ENCODE assay signal across 8 cellular contexts in the genomic region with DNA sequence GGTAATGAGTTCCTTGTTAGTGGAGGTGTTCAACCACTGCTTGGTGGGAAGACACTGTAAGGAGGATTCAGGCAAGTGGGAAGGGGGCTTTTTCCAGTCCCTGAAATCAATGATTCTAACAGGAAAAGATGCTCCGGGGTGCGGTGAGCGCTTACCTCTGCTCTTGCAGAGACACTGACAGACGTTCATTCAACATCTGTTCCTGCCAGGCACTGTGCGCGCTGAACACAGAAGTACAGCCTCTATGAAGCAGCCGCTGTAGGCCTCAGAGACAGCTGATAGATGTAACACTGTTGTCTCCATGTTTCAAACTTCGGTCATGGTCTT. TPM values are rescaled to one million over a fixed set of nuclear protein-coding genes. Genes with fewer than 3 reads are reported as not detected.
A peak's percentile ranks its signal among the peaks of the same experiment; 100 is the strongest.
DNase-seq lines count a peak whose midpoint lies in the region; ATAC-seq, FAIRE-seq and TF ChIP-seq lines count a peak whose summit lies in the region.

No MANE protein-coding gene starts in this region.

- TF ChIP-seq POLR2A in H54 (IDR thresholded peaks at IDR 0.05; ENCODE audit: low read depth, low read length): no peak

- H2BK15ac ChIP-seq in H9 (ENCODE audit: low read depth, low read length): no peak overlapping the region

- H3K27me3 ChIP-seq in H9 (ENCODE audit: insufficient read depth, low read length): peaks cover 31% of the 10 kb centered on the region; the same call in 1 of the 2 replicates

- H3K9me3 ChIP-seq in H9 (ENCODE audit: control insufficient read depth, low read depth, low read length): no peaks in the 10 kb centered on the region

- H3K4me3 Mint-ChIP-seq in H9 (peak overlapping the region; percentile 65 to 88), activated B cell treated with CpG ODN at 0.5 μM for 24 hours (peak overlapping the region; percentile 86)

- TF ChIP-seq CTCF in H9 (conservative IDR thresholded peaks at IDR 0.05) (no peak), activated B cell treated with CpG ODN at 0.5 μM for 24 hours (IDR thresholded peaks at IDR 0.05) (no peak), fibroblast of the aortic adventitia (IDR thresholded peaks at IDR 0.05; ENCODE audit: insufficient read depth, low read length) (no peak), retinal pigment epithelial cell (conservative IDR thresholded peaks at IDR 0.05; ENCODE audit: low read depth, low read length) (no peak)

- H2AK5ac ChIP-seq in H9 (ENCODE audit: insufficient read length, low read length): no peak overlapping the region

- no peak overlapping the region for H3K18ac ChIP-seq in H9 (ENCODE audit: insufficient read length, low read depth, low read length)

- no peak overlapping the region for H3T11ph ChIP-seq in H9 (ENCODE audit: low read length)

- CTCF ChIA-PET in activated B cell treated with CpG ODN at 0.5 μM for 24 hours (lab: Charles Lee): no interaction called here

- peaks cover 4% of the 10 kb centered on the region for H3K23me2 ChIP-seq in H9 (ENCODE audit: insufficient read length, low read depth, low read length, poor library complexity, severe bottlenecking)

- H3K56ac ChIP-seq in H9 (ENCODE audit: insufficient read length, low read depth, low read length): no peak overlapping the region

- H3K23ac ChIP-seq in H9 (ENCODE audit: insufficient read length, low read depth, low read length): no peak overlapping the region

- FAIRE-seq in H54 (lab: Jason Lieb, UNC): no peak

- DNase-seq in H9: no peak
- DNase-seq in activated B cell treated with CpG ODN at 0.5 μM for 24 hours: no peak
- no peak for DNase-seq in fibroblast of the aortic adventitia (ENCODE audit: low read depth)
- DNase-seq in retinal pigment epithelial cell (ENCODE audit: low read depth): no peak
- no peak for DNase-seq in H54 (ENCODE audit: insufficient read length, low spot score)

- no peak overlapping the region for H3K4ac ChIP-seq in H9 (ENCODE audit: low read depth, low read length)

- no peaks in the 10 kb centered on the region for H3K79me1 ChIP-seq in H9 (ENCODE audit: insufficient read depth, low read depth, low read length, poor library complexity, severe bottlenecking)

- H2BK20ac ChIP-seq in H9 (ENCODE audit: low read depth, low read length, poor library complexity, severe bottlenecking): no peak overlapping the region

- H4K5ac ChIP-seq in H9 (ENCODE audit: insufficient read length, low read depth, low read length): no peak overlapping the region

- H4K20me1 ChIP-seq in H9 (ENCODE audit: control insufficient read depth, insufficient read depth, insufficient read length): no peaks in the 10 kb centered on the region

- WGBS in H9 (ENCODE audit: extremely low coverage, insufficient read length, low lambda C conversion rate): no CpG with 5 or more reads among the region's 8 CpGs

- H3K36me3 Mint-ChIP-seq in H9 (ENCODE audit: insufficient read depth in 1 of 3, low read depth in 3 of 3) (no peaks in the 10 kb centered on the region), activated B cell treated with CpG ODN at 0.5 μM for 24 hours (ENCODE audit: low read depth) (no peaks in the 10 kb centered on the region)

- H3K4me1 Mint-ChIP-seq in H9 (peaks cover 3 to 9% of the 10 kb centered on the region in 2 experiments), activated B cell treated with CpG ODN at 0.5 μM for 24 hours (peaks cover 26% of the 10 kb centered on the region)

- H2BK12ac ChIP-seq in H9 (ENCODE audit: insufficient read length, low read depth, low read length): no peak overlapping the region

- no peak overlapping the region for H4K91ac ChIP-seq in H9 (ENCODE audit: insufficient read length, low read depth, low read length)

- POLR2A ChIA-PET in activated B cell treated with CpG ODN at 0.5 μM for 24 hours (lab: Charles Lee): no interaction called here

- H2BK120ac ChIP-seq in H9 (ENCODE audit: low read depth, low read length, poor library complexity, severe bottlenecking): no peak overlapping the region

- H3K27ac ChIP-seq in H9 (ENCODE audit: insufficient read length, low read depth, low read length): no peak overlapping the region

- no peak overlapping the region for H2AFZ ChIP-seq in H9 (ENCODE audit: low read length)

- H3K4me2 ChIP-seq in H9 (ENCODE audit: insufficient read depth, insufficient read length, low read length): peak overlapping the region; percentile 15

- intact Hi-C loops in activated B cell treated with CpG ODN at 0.5 μM for 24 hours (cut with micrococcal nuclease): no loop called here

- H3K4me3 ChIP-seq in fibroblast of the aortic adventitia (ENCODE audit: low read depth, low read length) (peak overlapping the region; percentile 68), retinal pigment epithelial cell (ENCODE audit: low read length) (peak overlapping the region; percentile 29)

- H3K9me3 Mint-ChIP-seq in H9 (no peaks in the 10 kb centered on the region; a peak in 1 of 5 replicates), activated B cell treated with CpG ODN at 0.5 μM for 24 hours (no peaks in the 10 kb centered on the region)

- H4K8ac ChIP-seq in H9 (replicated peaks; ENCODE audit: insufficient read length, low read depth, low read length): no peak overlapping the region

- H3K14ac ChIP-seq in H9 (ENCODE audit: insufficient read depth, low read length): no peak overlapping the region

- ATAC-seq in activated B cell treated with CpG ODN at 0.5 μM for 24 hours (ENCODE audit: low read depth) (no peak), HG02763 (IDR thresholded peaks at IDR 0.05; ENCODE audit: unreplicated experiment) (no peak), HG03280 (IDR thresholded peaks at IDR 0.05; ENCODE audit: unreplicated experiment) (no peak), GM21423 (IDR thresholded peaks at IDR 0.05; ENCODE audit: unreplicated experiment) (no peak)

- no peak overlapping the region for H3K27ac Mint-ChIP-seq in H9
- H3K27ac Mint-ChIP-seq in activated B cell treated with CpG ODN at 0.5 μM for 24 hours: no peak overlapping the region

- no peak overlapping the region for H3K9ac ChIP-seq in H9 (ENCODE audit: extremely low read depth, insufficient read length, low read length)

- no peaks in the 10 kb centered on the region for H3K4me1 ChIP-seq in H9 (ENCODE audit: insufficient read depth, low read length)

- no peaks in the 10 kb centered on the region for H3K79me2 ChIP-seq in H9 (ENCODE audit: insufficient read depth, low read length)

- H3K27me3 Mint-ChIP-seq in H9 (ENCODE audit: low read depth): peaks cover 81% of the 10 kb centered on the region
- H3K27me3 Mint-ChIP-seq in activated B cell treated with CpG ODN at 0.5 μM for 24 hours: peaks cover 4% of the 10 kb centered on the region

- H2BK5ac ChIP-seq in H9 (ENCODE audit: insufficient read length, low read length): no peak overlapping the region

RNA-seq across cellular contexts. Expression of a gene that starts 0.7 kb away (rescaled TPM):
- total RNA-seq in H9 (2021) (0.66 and 0.77 TPM in 2 replicates), activated B cell treated with CpG ODN at 0.5 μM for 24 hours (5.7 and 5.8 TPM in 2 replicates), fibroblast of the aortic adventitia (ENCODE audit: low replicate concordance) (73.5 and 97.1 TPM in 2 replicates)

RNA-seq across cellular contexts. Expression of a gene that starts 40.2 kb away (rescaled TPM):
- total RNA-seq in H9 (2021) (not detected in 2 replicates), activated B cell treated with CpG ODN at 0.5 μM for 24 hours (not detected in 2 replicates), fibroblast of the aortic adventitia (ENCODE audit: low replicate concordance) (under 0.01 and 0.08 TPM in 2 replicates)

Comparison
In these comparisons a context has a peak if more than half of its experiments do, and no peak if none do; other contexts are left out.
1. RNA of a gene that starts 0.7 kb away (total RNA-seq): 73.5 to 97.1 TPM in fibroblast of the aortic adventitia; 5.7 to 5.8 TPM in activated B cell treated with CpG ODN at 0.5 μM for 24 hours and 0.66 to 0.77 TPM in H9; every median in the first group is over 10 times any median in the second.